In genomic region chr1:93976291-93976690, GRCh38 we compare ENCODE assay signal across 1 cellular context.
TF ChIP-seq lines count a peak whose summit lies in the region.

No MANE protein-coding gene starts in this region.

TF ChIP-seq in K562, 482 proteins besides CTCF, POLR2A, EP300 and RAD21 (continued from another document and continues in another):
- TF ChIP-seq ETS1 (conservative IDR thresholded peaks at IDR 0.05; ENCODE audit: control insufficient read depth, low read depth, low read length): no peak
- no peak for TF ChIP-seq STAT5A (IDR thresholded peaks at IDR 0.05; ENCODE audit: borderline replicate concordance, low read length)
- no peak for TF ChIP-seq UBTF (IDR thresholded peaks at IDR 0.05; ENCODE audit: borderline replicate concordance in 1 of 2, low read depth in 2 of 2, low read length in 2 of 2)
- no peak for TF ChIP-seq ELK1 (CRISPR knock-in tag; IDR thresholded peaks at IDR 0.05)
- TF ChIP-seq KDM2B (CRISPR knock-in tag; IDR thresholded peaks at IDR 0.05): no peak
- 0 out of 2 replicates have a peak, but pooled peaks have one; percentile 18 for TF ChIP-seq ATF7 (IDR thresholded peaks at IDR 0.05)
- no peak for TF ChIP-seq ZNF174 (CRISPR knock-in tag; IDR thresholded peaks at IDR 0.05)
- no peak for TF ChIP-seq ARHGAP35 (IDR thresholded peaks at IDR 0.05; ENCODE audit: partially characterized antibody)
- no peak for TF ChIP-seq ZNF778 (CRISPR knock-in tag; IDR thresholded peaks at IDR 0.05)
- no peak for TF ChIP-seq HOXB6 (CRISPR knock-in tag; IDR thresholded peaks at IDR 0.05; ENCODE audit: borderline replicate concordance)
- TF ChIP-seq ESRRB (CRISPR knock-in tag; IDR thresholded peaks at IDR 0.05; ENCODE audit: borderline replicate concordance): no peak
- no peak for TF ChIP-seq PHF21A (IDR thresholded peaks at IDR 0.05; ENCODE audit: borderline replicate concordance, low read depth)
- TF ChIP-seq ZBTB1 (CRISPR knock-in tag; IDR thresholded peaks at IDR 0.05; ENCODE audit: borderline replicate concordance, low read depth): no peak
- TF ChIP-seq MCM2 (IDR thresholded peaks at IDR 0.05; ENCODE audit: low read depth): no peak
- no peak for TF ChIP-seq NKRF (IDR thresholded peaks at IDR 0.05; ENCODE audit: borderline replicate concordance)
- peak; percentile 24 for TF ChIP-seq FOS (IDR thresholded peaks at IDR 0.05; ENCODE audit: extremely low read depth, insufficient read length)
- TF ChIP-seq FOXP4 (CRISPR knock-in tag; IDR thresholded peaks at IDR 0.05; ENCODE audit: borderline replicate concordance): no peak
- peak; percentile 66; the same call in 1 of the 2 replicates for TF ChIP-seq LCOR (CRISPR knock-in tag; IDR thresholded peaks at IDR 0.05)
- TF ChIP-seq KDM1A (IDR thresholded peaks at IDR 0.05): no peak
- no peak for TF ChIP-seq FOXO4 (CRISPR knock-in tag; IDR thresholded peaks at IDR 0.05)
- no peak for TF ChIP-seq SIN3B (IDR thresholded peaks at IDR 0.05; ENCODE audit: low read depth)
- TF ChIP-seq ZNF584 (CRISPR knock-in tag; IDR thresholded peaks at IDR 0.05; ENCODE audit: low read depth): peak; percentile 46; the same call in 1 of the 2 replicates
- no peak for TF ChIP-seq ZKSCAN8 (CRISPR knock-in tag; IDR thresholded peaks at IDR 0.05)
- TF ChIP-seq HDAC2 (IDR thresholded peaks at IDR 0.05): no peak
- TF ChIP-seq MEF2D (tag; conservative IDR thresholded peaks at IDR 0.05; ENCODE audit: low read depth): no peak
- no peak for TF ChIP-seq ZNF232 (CRISPR knock-in tag; IDR thresholded peaks at IDR 0.05)
- no peak for TF ChIP-seq SFPQ (IDR thresholded peaks at IDR 0.05; ENCODE audit: low read depth, low read length)
- 0 out of 4 replicates have a peak, but pooled peaks of 1 of the 2 experiments have one; percentile 35 for TF ChIP-seq SRF (CRISPR knock-in tag; IDR thresholded peaks at IDR 0.05)
- peak; percentile 52 for TF ChIP-seq TAL1 (IDR thresholded peaks at IDR 0.05)
- no peak for TF ChIP-seq MCM3 (IDR thresholded peaks at IDR 0.05)
- no peak for TF ChIP-seq MTA1 (IDR thresholded peaks at IDR 0.05; ENCODE audit: borderline replicate concordance)
- TF ChIP-seq ETS2 (tag; IDR thresholded peaks at IDR 0.05; ENCODE audit: borderline replicate concordance, poor library complexity, severe bottlenecking): no peak
- no peak for TF ChIP-seq JUNB (CRISPR knock-in tag; conservative IDR thresholded peaks at IDR 0.05)
- TF ChIP-seq TCF3 (CRISPR knock-in tag; IDR thresholded peaks at IDR 0.05): peak; percentile 34; the same call in 1 of the 2 replicates
- no peak for TF ChIP-seq XRCC5 (IDR thresholded peaks at IDR 0.05; ENCODE audit: low read depth, low read length)
- peak; percentile 79; the same call in 1 of the 2 replicates for TF ChIP-seq TEAD4 (IDR thresholded peaks at IDR 0.05; ENCODE audit: low read length)
- no peak for TF ChIP-seq TEAD4 (CRISPR knock-in tag; IDR thresholded peaks at IDR 0.05; ENCODE audit: borderline replicate concordance)
- no peak for TF ChIP-seq CEBPG (CRISPR knock-in tag; IDR thresholded peaks at IDR 0.05)
- TF ChIP-seq CEBPG (tag; conservative IDR thresholded peaks at IDR 0.05 in 1 of 2, IDR thresholded peaks at IDR 0.05 in 1 of 2): 0 out of 4 replicates have a peak, but pooled peaks of 1 of the 2 experiments have one; percentile 32
- TF ChIP-seq YBX1 (IDR thresholded peaks at IDR 0.05): no peak
- no peak for TF ChIP-seq ATF1 (CRISPR knock-in tag; IDR thresholded peaks at IDR 0.05)
- TF ChIP-seq ATF1 (tag; IDR thresholded peaks at IDR 0.05): 0 out of 2 replicates have a peak, but pooled peaks have one; percentile 11
- no peak for TF ChIP-seq SMAD4 (CRISPR knock-in tag; conservative IDR thresholded peaks at IDR 0.05)
- peak; percentile 81 for TF ChIP-seq ARID1B (IDR thresholded peaks at IDR 0.05)
- no peak for TF ChIP-seq OTX1 (CRISPR knock-in tag; IDR thresholded peaks at IDR 0.05)
- TF ChIP-seq ZBED1 (IDR thresholded peaks at IDR 0.05): no peak
- peak; percentile 82 for TF ChIP-seq CTBP1 (IDR thresholded peaks at IDR 0.05; ENCODE audit: borderline replicate concordance)
- no peak for TF ChIP-seq ZNF274 (IDR thresholded peaks at IDR 0.05; ENCODE audit: borderline replicate concordance, low read depth, low read length)
- no peak for TF ChIP-seq ATF6 (CRISPR knock-in tag; IDR thresholded peaks at IDR 0.05)
- TF ChIP-seq MAX (CRISPR knock-in tag; IDR thresholded peaks at IDR 0.05): no peak
- TF ChIP-seq PCBP2 (IDR thresholded peaks at IDR 0.05; ENCODE audit: low read depth, low read length, poor library complexity, severe bottlenecking): no peak
- TF ChIP-seq PHB2 (IDR thresholded peaks at IDR 0.05; ENCODE audit: low read depth): no peak
- TF ChIP-seq ATF4 (CRISPR knock-in tag; IDR thresholded peaks at IDR 0.05): no peak
- TF ChIP-seq GATAD2B (IDR thresholded peaks at IDR 0.05; ENCODE audit: borderline replicate concordance): no peak
- no peak for TF ChIP-seq HLTF (IDR thresholded peaks at IDR 0.05)
- no peak for TF ChIP-seq THAP7 (CRISPR knock-in tag; IDR thresholded peaks at IDR 0.05)
